ENCODE assay signal across 22 cellular contexts in genomic region chr5:80116465-80116864, GRCh38.
DNase-seq lines count a peak whose midpoint lies in the region; ATAC-seq, FAIRE-seq and TF ChIP-seq lines count a peak whose summit lies in the region.
"Had no signal": no experiment of that assay in that cellular context is flagged by ENCODE, and none has a peak within 500 bp of the region (broad histone marks: within the 10 kb centered on the region; RNA-seq: fewer than 3 reads in every experiment).

No MANE protein-coding gene starts in this region.

- H3K79me1 ChIP-seq in H1 (ENCODE audit: low read depth, low read length) = no peaks in the 10 kb centered on the region

- H3K4me1 ChIP-seq in H1 (replicated peaks in 1 of 4; ENCODE audit: control insufficient read depth in 3 of 4, insufficient read depth in 4 of 4, low read length in 3 of 4) = peaks cover 0 to 3% (median 3%) of the 10 kb centered on the region in 4 experiments; a peak in 2 of 7 replicates
- H3K4me1 ChIP-seq in aorta (ENCODE audit: control insufficient read depth in 1 of 2, insufficient read depth in 2 of 2, low read length in 2 of 2) = no peaks in the 10 kb centered on the region
- H3K4me1 ChIP-seq: adrenal gland, pancreas, uterus had no signal

- no peak overlapping the region for H3K56ac ChIP-seq in H1 (replicated peaks; ENCODE audit: insufficient read length, low read depth, low read length)

- H3K4me3 ChIP-seq in H1 (ENCODE audit: extremely low read depth in 1 of 4, insufficient read depth in 2 of 4, low read depth in 3 of 4, low read length in 4 of 4) (no peak overlapping the region), aorta (ENCODE audit: low read length in 2 of 2) (no peak overlapping the region)
- H3K4me3 ChIP-seq: adrenal gland, coronary artery, pancreas, uterus had no signal

- no peak for FAIRE-seq in H1 (lab: Jason Lieb, UNC)
- FAIRE-seq: pancreas, TTC549 had no signal

- no peak overlapping the region for H3K23ac ChIP-seq in H1 (ENCODE audit: insufficient read length)

- no peak overlapping the region for H4K8ac ChIP-seq in H1 (ENCODE audit: extremely low read depth, insufficient read depth, low read length)

- H2BK15ac ChIP-seq in H1 (ENCODE audit: low read length) = 0 out of 2 replicates have a peak overlapping the region, but pooled peaks have one; percentile 12

- H3K9me3 ChIP-seq in H1 (ENCODE audit: insufficient read depth in 2 of 2, low read depth in 1 of 2, low read length in 1 of 2) (peaks cover 0 to 3% of the 10 kb centered on the region in 2 experiments; a peak in 1 of 4 replicates), aorta (ENCODE audit: control insufficient read depth, low read length) (no peaks in the 10 kb centered on the region)
- H3K9me3 ChIP-seq: adrenal gland, pancreas, uterus had no signal

- no peak overlapping the region for H2AFZ ChIP-seq in H1 (ENCODE audit: low read length)

- no peaks in the 10 kb centered on the region for H4K20me1 ChIP-seq in H1 (replicated peaks in 1 of 2; ENCODE audit: control insufficient read depth in 1 of 2, insufficient read depth in 2 of 2, low read length in 2 of 2)

- no peaks in the 10 kb centered on the region for H3K36me3 ChIP-seq in H1 (ENCODE audit: control insufficient read depth in 2 of 4, insufficient read depth in 4 of 4, low read length in 3 of 4)
- H3K36me3 ChIP-seq in aorta (ENCODE audit: control insufficient read depth in 1 of 2, insufficient read depth in 2 of 2, low read length in 1 of 2) = no peaks in the 10 kb centered on the region
- H3K36me3 ChIP-seq: adrenal gland, pancreas, uterus had no signal

- 0 out of 7 replicates have a peak, but pooled peaks cover 0 to 2% (median 0%) of the 10 kb centered on the region in 4 experiments for H3K27me3 ChIP-seq in H1 (replicated peaks in 1 of 4; ENCODE audit: control insufficient read depth in 3 of 4, extremely low read depth in 1 of 4, insufficient read depth in 3 of 4, low read length in 3 of 4)
- H3K27me3 ChIP-seq in aorta (ENCODE audit: control insufficient read depth in 1 of 2, insufficient read depth in 2 of 2, low read length in 1 of 2) = no peaks in the 10 kb centered on the region
- H3K27me3 ChIP-seq: adrenal gland, pancreas, uterus had no signal

- H2BK120ac ChIP-seq in H1 (replicated peaks; ENCODE audit: low read depth, low read length) = no peak overlapping the region

- H2BK12ac ChIP-seq in H1 (ENCODE audit: low read depth, low read length) = no peak overlapping the region

- in situ Hi-C loops in GM13977 (cut with MboI; ENCODE audit: low pct_unique_long_range_greater_than_20kb, low sequenced_read_pairs, unreplicated experiment) = no loop called here

- DNase-seq in cardiac septum (ENCODE audit: low spot score) (peak; percentile 63), Right ventricle myocardium inferior (ENCODE audit: missing footprints) (no peak), HK-2 (ENCODE audit: unreplicated experiment) (peak; percentile 14), H1 (ENCODE audit: low read depth in 1 of 2, low spot score in 2 of 2) (no peak), aorta (no peak), GM13977 (ENCODE audit: low spot score) (no peak)
- DNase-seq in stimulated activated CD4-positive, alpha-beta T cell treated with anti-CD3 and anti-CD28 coated beads, Interleukin-12 subunit alpha, Interleukin-12 subunit beta, amount 100 ng/mL, for 4 hours = no peak
- DNase-seq: activated CD4-positive, alpha-beta T cell treated with anti-CD3 and anti-CD28 coated beads for 4 hours; adrenal gland; DMS53; kidney glomerular epithelial cell; naive B cell; NCI-H146; NCI-H748 treated with DMSO at 0.1 percent for 48 hours; pancreas; stimulated activated CD4-positive, alpha-beta T cell treated with anti-CD3 and anti-CD28 coated beads, Interleukin-15, amount 100 ng/mL, for 24 hours; stimulated activated CD8-positive, alpha-beta memory T cell treated with anti-CD3 and anti-CD28 coated beads, Interleukin-4, amount 100 ng/mL, for 48 hours; uterus had no signal

- H4K91ac ChIP-seq in H1 (replicated peaks; ENCODE audit: insufficient read length, low read length) = no peak overlapping the region

- POLR2A ChIA-PET in H1 (lab: Charles Lee; ENCODE audit: partially characterized antibody) = interaction anchor here (0.6 to 1.0 kb wide), 2 partner anchors 11 to 333 kb away, joined by 3 to 6 read pairs; no protein-coding TSS in a partner anchor

- ATAC-seq in Right ventricle myocardium inferior = no peak
- peak; percentile 46 for ATAC-seq in aorta (ENCODE audit: low FRiP score)
- ATAC-seq: sciatic nerve had no signal

- no peak overlapping the region for H4K5ac ChIP-seq in H1 (ENCODE audit: insufficient read length, low read depth, low read length)

- H3K9ac ChIP-seq in H1 (replicated peaks in 1 of 4; ENCODE audit: extremely low read depth in 1 of 4, low read depth in 3 of 4, low read length in 3 of 4) = no peak overlapping the region
- H3K9ac ChIP-seq: KMS-11 had no signal

- TF ChIP-seq CTCF in H1 (IDR thresholded peaks at IDR 0.05; ENCODE audit: control extremely low read depth in 1 of 3, insufficient read depth in 1 of 3, low read depth in 1 of 3, low read length in 3 of 3) = no peak
- TF ChIP-seq CTCF in GM13977 (IDR thresholded peaks at IDR 0.05; ENCODE audit: extremely low read depth, insufficient read depth, missing control alignments) = no peak

- no peak for TF ChIP-seq POLR2A in H1 (IDR thresholded peaks at IDR 0.05; ENCODE audit: control extremely low read depth in 1 of 2, low read depth in 2 of 2, low read length in 2 of 2)

- no peak overlapping the region; the same call in 1 of the 2 replicates for H2BK20ac ChIP-seq in H1 (ENCODE audit: low read length)

- TF ChIP-seq RAD21 in H1 (IDR thresholded peaks at IDR 0.05 in 1 of 2, conservative IDR thresholded peaks at IDR 0.05 in 1 of 2; ENCODE audit: low read depth in 2 of 2, low read length in 2 of 2) = no peak

- no peak overlapping the region for H3K14ac ChIP-seq in H1 (ENCODE audit: insufficient read length)

- no peak overlapping the region for H3K18ac ChIP-seq in H1 (ENCODE audit: extremely low read depth, low read length)

- H3K23me2 ChIP-seq in H1 (ENCODE audit: low read depth, low read length) = no peaks in the 10 kb centered on the region

- CTCF ChIA-PET in H1 (lab: Charles Lee; ENCODE audit: partially characterized antibody) = interaction anchor here (0.9 to 3.1 kb wide), 7 partner anchors 10 to 287 kb away, joined by 3 to 15 read pairs (median 3); no protein-coding TSS in a partner anchor

- no peak overlapping the region for H3K4me2 ChIP-seq in H1 (ENCODE audit: insufficient read depth in 1 of 2, low read depth in 2 of 2, low read length in 2 of 2)
- H3K4me2 ChIP-seq: KMS-11 had no signal

- no peak for TF ChIP-seq EP300 in H1 (IDR thresholded peaks at IDR 0.05; ENCODE audit: borderline replicate concordance in 1 of 2, low read depth in 2 of 2, low read length in 2 of 2)

- no peak overlapping the region for H2BK5ac ChIP-seq in H1 (ENCODE audit: low read depth, low read length)

- H3K4ac ChIP-seq in H1 (replicated peaks; ENCODE audit: insufficient read length, low read depth, low read length) = no peak overlapping the region

- no peak overlapping the region for H2AK5ac ChIP-seq in H1 (ENCODE audit: low read depth, low read length)

- intact Hi-C loops in cardiac septum (cut with DNase I) = no loop called here
- intact Hi-C loops in Right ventricle myocardium inferior (cut with DNase I) = no loop called here
- intact Hi-C loops in aorta (cut with DNase I) = no loop called here

- no peaks in the 10 kb centered on the region for H3K79me2 ChIP-seq in H1 (ENCODE audit: control insufficient read depth in 1 of 2, insufficient read depth in 2 of 2, low read length in 2 of 2)

- 86% methylated on average over 3 of the region's 4 CpGs; no CpG with 5 or more reads in 1 of the 2 experiments for WGBS in H1 (ENCODE audit: extremely low coverage in 1 of 2, insufficient coverage in 1 of 2, insufficient read length in 1 of 2, insufficient replicate concordance in 2 of 2, low coverage in 1 of 2, low lambda C conversion rate in 2 of 2, missing lambda C conversion rate in 1 of 2), 2 experiments
- WGBS in aorta, 2 donors = 62 to 67% methylated on average over 4 of the region's 4 CpGs

- H3K27ac ChIP-seq in H1 (ENCODE audit: low read depth, low read length) = no peak overlapping the region
- H3K27ac ChIP-seq in aorta (ENCODE audit: low read depth in 1 of 2, low read length in 2 of 2) = no peak overlapping the region
- H3K27ac ChIP-seq: adrenal gland, coronary artery, KMS-11, pancreas, uterus had no signal

TF ChIP-seq in H1, 55 proteins besides CTCF, POLR2A, EP300 and RAD21 (continues in another document):
- TF ChIP-seq E2F6 (IDR thresholded peaks at IDR 0.05) (no peak), SIRT6 (IDR thresholded peaks at IDR 0.05; ENCODE audit: low read length) (no peak), TCF12 (IDR thresholded peaks at IDR 0.05; ENCODE audit: low read depth, low read length) (no peak), KDM1A (IDR thresholded peaks at IDR 0.05; ENCODE audit: borderline replicate concordance, low read length) (no peak), ATF2 (IDR thresholded peaks at IDR 0.05; ENCODE audit: low read length) (no peak), HDAC6 (IDR thresholded peaks at IDR 0.05; ENCODE audit: low read depth, low read length) (no peak), TEAD4 (IDR thresholded peaks at IDR 0.05; ENCODE audit: low read depth, low read length) (no peak), TAF1 (IDR thresholded peaks at IDR 0.05; ENCODE audit: low read depth, low read length) (no peak), RNF2 (IDR thresholded peaks at IDR 0.05; ENCODE audit: borderline replicate concordance, low read depth, low read length, missing control alignments, poor library complexity, severe bottlenecking) (no peak), ASH2L (IDR thresholded peaks at IDR 0.05; ENCODE audit: low read length) (no peak), HDAC2 (IDR thresholded peaks at IDR 0.05; ENCODE audit: borderline replicate concordance in 1 of 2, low read depth in 2 of 2, low read length in 2 of 2) (no peak), SIX5 (IDR thresholded peaks at IDR 0.05; ENCODE audit: low read depth, low read length) (no peak)

Comparison
In these comparisons a context has a peak if more than half of its experiments do, and no peak if none do; other contexts are left out.
1. DNase-seq: peak in cardiac septum (single experiment) and HK-2 (single experiment); none in Right ventricle myocardium inferior (single experiment), H1 (0 of 2), aorta (0 of 2), stimulated activated CD4-positive, alpha-beta T cell treated with anti-CD3 and anti-CD28 coated beads, Interleukin-12 subunit alpha, Interleukin-12 subunit beta, amount 100 ng/mL, for 4 hours (single experiment) and GM13977 (single experiment).